Comparison of ENCODE assay signal across 1 cellular context in genomic region chr16:50372611-50373344, GRCh38.
TF ChIP-seq lines count a peak whose summit lies in the region.

No MANE protein-coding gene starts in this region.

TF ChIP-seq in WTC11, 78 proteins besides CTCF, POLR2A, EP300 and RAD21 (continued from another document):
- no peak for TF ChIP-seq STAT6 (CRISPR knock-in tag; conservative IDR thresholded peaks at IDR 0.05; ENCODE audit: low read depth)
- TF ChIP-seq FOXP1 (CRISPR knock-in tag; IDR thresholded peaks at IDR 0.05; ENCODE audit: borderline replicate concordance), result no peak
